8 cellular contexts compared by ENCODE assay signal in the genomic region with DNA sequence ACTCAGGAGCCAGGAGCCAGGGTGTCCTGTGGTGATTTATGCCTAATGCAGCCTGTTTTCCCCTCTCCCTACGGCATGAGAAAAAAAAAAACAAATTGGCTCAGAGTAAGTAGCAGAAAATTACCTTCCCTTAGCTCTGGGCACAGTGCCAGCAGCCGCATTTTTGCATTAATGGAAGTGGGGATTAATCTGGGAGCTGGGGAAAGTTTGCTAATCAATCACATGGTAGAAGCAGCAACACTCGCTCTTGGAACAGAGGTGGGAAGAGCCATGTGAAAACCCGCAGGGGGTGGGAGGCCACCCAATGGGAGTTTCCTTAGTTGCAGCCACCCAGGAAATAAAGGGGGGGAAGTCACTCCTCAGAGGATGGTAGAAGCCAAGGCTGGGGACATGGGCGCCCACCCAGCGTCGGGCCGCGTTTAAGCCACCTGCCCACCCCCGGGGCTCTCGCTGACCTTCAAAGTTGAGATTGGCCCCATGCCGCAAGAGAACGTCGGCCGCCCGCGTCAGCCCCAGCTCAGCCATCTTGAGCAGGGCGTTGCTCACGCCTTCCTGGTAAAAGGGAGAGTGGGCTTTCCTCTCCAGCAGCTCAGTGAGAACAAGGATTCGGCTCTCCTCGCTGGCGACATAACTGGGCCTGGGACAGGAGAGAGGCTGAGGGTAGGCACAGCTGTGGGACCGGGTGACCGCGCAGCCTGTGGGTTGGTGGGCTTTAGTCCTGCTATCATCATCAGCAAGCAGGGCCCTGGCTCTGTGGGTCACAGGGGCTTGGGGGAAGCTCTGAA. TPM values are rescaled to one million over a fixed set of nuclear protein-coding genes. Genes with fewer than 3 reads are reported as not detected.
DNase-seq lines count a peak whose midpoint lies in the region; ATAC-seq and TF ChIP-seq lines count a peak whose summit lies in the region.

No MANE protein-coding gene starts in this region.

- peaks cover 59% of the 10 kb centered on the region for H3K36me3 ChIP-seq in SJSA1

- CTCF ChIA-PET in GM10248 (lab: Yijun Ruan, JAX): interaction anchor here (1.2 to 9.9 kb wide), 6 partner anchors 10 to 501 kb away, joined by 3 to 68 read pairs (median 6); a partner anchor contains a TSS

- H3K4me3 ChIP-seq in SJSA1 (peak overlapping the region; percentile 85), skin epidermis (peak overlapping the region in 5 of 7 experiments; percentile 94 to 99 (median 98))

- H3K4me3 Mint-ChIP-seq in activated T-cell treated with anti-CD3 and anti-CD28 coated beads, Interleukin-2, amount 50 U/mL, for 72 hours: peak overlapping the region; percentile 88 to 94

- no peak overlapping the region for H3K27ac Mint-ChIP-seq in activated T-cell treated with anti-CD3 and anti-CD28 coated beads, Interleukin-2, amount 50 U/mL, for 72 hours

- H3K9me3 ChIP-seq in SJSA1 (replicated peaks): no peaks in the 10 kb centered on the region

- TF ChIP-seq CTCF in GM10248 (IDR thresholded peaks at IDR 0.05; ENCODE audit: control extremely low read depth, extremely low read depth, low read depth, missing control alignments): no peak

- H3K27me3 ChIP-seq in SJSA1 (replicated peaks): no peaks in the 10 kb centered on the region

- peaks cover 25% of the 10 kb centered on the region for H3K4me1 ChIP-seq in SJSA1 (replicated peaks)

- POLR2A ChIA-PET in GM10248 (lab: Yijun Ruan, JAX): interaction anchor here (0.6 to 1.0 kb wide), 2 partner anchors 16 to 255 kb away, joined by 3 read pairs; no protein-coding TSS in a partner anchor

- DNase-seq in activated T-cell treated with anti-CD3 and anti-CD28 coated beads, Interleukin-2, amount 50 U/mL, for 72 hours: no peak
- DNase-seq in activated T-cell treated with anti-CD3 and anti-CD28 coated beads, Interleukin-2, amount 50 U/mL, for 48 hours: no peak
- no peak for DNase-seq in SJSA1 (ENCODE audit: low read depth in 1 of 2, low spot score in 2 of 2)
- peak; percentile 63 for DNase-seq in fibroblast of gingiva (ENCODE audit: low read depth)
- DNase-seq in GM10248 (ENCODE audit: extremely low spot score): no peak

- H3K27ac ChIP-seq in SJSA1: no peak overlapping the region
- peak overlapping the region in 12 of 21 experiments; percentile 17 to 90 (median 80) for H3K27ac ChIP-seq in skin epidermis

- H3K4me1 Mint-ChIP-seq in activated T-cell treated with anti-CD3 and anti-CD28 coated beads, Interleukin-2, amount 50 U/mL, for 72 hours (ENCODE audit: low read depth): peaks cover 27% of the 10 kb centered on the region

- ATAC-seq in activated T-cell treated with anti-CD3 and anti-CD28 coated beads, Interleukin-2, amount 50 U/mL, for 72 hours (replicated peaks in 1 of 2): no peak
- ATAC-seq in GM19463 (IDR thresholded peaks at IDR 0.05; ENCODE audit: unreplicated experiment): no peak
- no peak for ATAC-seq in GM19467 (IDR thresholded peaks at IDR 0.05; ENCODE audit: unreplicated experiment)

- H3K9me3 Mint-ChIP-seq in activated T-cell treated with anti-CD3 and anti-CD28 coated beads, Interleukin-2, amount 50 U/mL, for 72 hours: no peaks in the 10 kb centered on the region

- peaks cover 3 to 6% of the 10 kb centered on the region in 2 donors for H3K36me3 Mint-ChIP-seq in activated T-cell treated with anti-CD3 and anti-CD28 coated beads, Interleukin-2, amount 50 U/mL, for 72 hours (ENCODE audit: insufficient read depth in 2 of 2)

- H3K27me3 Mint-ChIP-seq in activated T-cell treated with anti-CD3 and anti-CD28 coated beads, Interleukin-2, amount 50 U/mL, for 72 hours (ENCODE audit: low read depth): no peaks in the 10 kb centered on the region

RNA-seq across cellular contexts. Expression of a gene that starts 1.7 kb away (rescaled TPM):
- 10 to 100 TPM; 16.9 to 20.2 TPM for total RNA-seq in activated T-cell treated with anti-CD3 and anti-CD28 coated beads, Interleukin-2, amount 50 U/mL, for 72 hours
- 14.5 and 14.9 TPM in 2 replicates for total RNA-seq in SJSA1 (2014; rRNA removed; shearing (Covaris generic))

RNA-seq across cellular contexts. Expression of a gene that starts 14.3 kb away (rescaled TPM):
- 10 to 100 TPM; 39.3 to 51.9 TPM for total RNA-seq in activated T-cell treated with anti-CD3 and anti-CD28 coated beads, Interleukin-2, amount 50 U/mL, for 72 hours
- total RNA-seq in SJSA1 (2014; rRNA removed; shearing (Covaris generic)): 30.8 and 35.9 TPM in 2 replicates

RNA-seq across cellular contexts. Expression of a gene that starts 19.4 kb away (rescaled TPM):
- under 1 TPM in 1 of 2 donors, not detected in 1; 0.31 TPM for total RNA-seq in activated T-cell treated with anti-CD3 and anti-CD28 coated beads, Interleukin-2, amount 50 U/mL, for 72 hours
- not detected in 2 replicates for total RNA-seq in SJSA1 (2014; rRNA removed; shearing (Covaris generic))

RNA-seq across cellular contexts. Expression of a gene that starts 25.2 kb away (rescaled TPM):
- total RNA-seq in activated T-cell treated with anti-CD3 and anti-CD28 coated beads, Interleukin-2, amount 50 U/mL, for 72 hours: 1 to 10 TPM; 3.3 to 6.1 TPM
- total RNA-seq in SJSA1 (2014; rRNA removed; shearing (Covaris generic)): 9.8 and 14.0 TPM in 2 replicates
